Comparison of ENCODE assay signal across 20 cellular contexts in genomic region chr18:40984856-40985255, GRCh38.
DNase-seq lines count a peak whose midpoint lies in the region; ATAC-seq and TF ChIP-seq lines count a peak whose summit lies in the region.
"Had no signal": no experiment of that assay in that cellular context is flagged by ENCODE, and none has a peak within 500 bp of the region (broad histone marks: within the 10 kb centered on the region; RNA-seq: fewer than 3 reads in every experiment).

No MANE protein-coding gene starts in this region.

- no peak overlapping the region for H2AK9ac ChIP-seq in IMR-90 (replicated peaks; ENCODE audit: low read depth, low read length, poor library complexity)

- H2AFZ ChIP-seq in IMR-90 (replicated peaks; ENCODE audit: low read length, poor library complexity) = no peak overlapping the region
- no peak overlapping the region for H2AFZ ChIP-seq in mesenchymal stem cell (ENCODE audit: low read depth, low read length)

- no peak overlapping the region for H3K56ac ChIP-seq in IMR-90 (ENCODE audit: extremely low read depth, insufficient read depth, low read length)

- no TSS peak for BruUV-seq in IMR-90 (replicated peaks; lab: Mats Ljungman, UMichigan)

- H3K4me2 ChIP-seq in IMR-90 (ENCODE audit: low read depth, low read length) (no peak overlapping the region), mesenchymal stem cell (ENCODE audit: low read length, poor library complexity, severe bottlenecking) (no peak overlapping the region)

- H4K20me1 ChIP-seq in IMR-90 (ENCODE audit: insufficient read depth, low read length) = no peaks in the 10 kb centered on the region

- H2BK20ac ChIP-seq in IMR-90 (ENCODE audit: low read depth, low read length) = no peak overlapping the region

- H4K91ac ChIP-seq in IMR-90 (ENCODE audit: insufficient read depth, low read depth, low read length) (no peak overlapping the region), mesenchymal stem cell (ENCODE audit: low read length) (no peak overlapping the region)

- H2AK5ac ChIP-seq in IMR-90 (ENCODE audit: low read depth, low read length) = no peak overlapping the region
- no peak overlapping the region for H2AK5ac ChIP-seq in mesenchymal stem cell (ENCODE audit: low read length, severe bottlenecking)

- no peak overlapping the region for H3K18ac ChIP-seq in IMR-90 (ENCODE audit: low read depth, low read length)
- H3K18ac ChIP-seq in mesenchymal stem cell (ENCODE audit: low read depth in 1 of 2, low read length in 2 of 2) = no peak overlapping the region

- no peak overlapping the region for H2BK5ac ChIP-seq in IMR-90 (ENCODE audit: low read depth, low read length, poor library complexity, severe bottlenecking)
- no peak overlapping the region for H2BK5ac ChIP-seq in mesenchymal stem cell (ENCODE audit: low read depth, low read length, poor library complexity, severe bottlenecking)

- H3K27ac ChIP-seq in IMR-90 (ENCODE audit: insufficient read depth, low read length) = no peak overlapping the region
- H3K27ac ChIP-seq in epithelial cell of prostate = peak overlapping the region; percentile 29
- no peak overlapping the region for H3K27ac ChIP-seq in mesenchymal stem cell (ENCODE audit: low read length, poor library complexity, severe bottlenecking)
- H3K27ac ChIP-seq: HL-60, Peyer's patch, SJCRH30 had no signal

- H3K23ac ChIP-seq in IMR-90 (ENCODE audit: low read depth, low read length) (no peak overlapping the region), mesenchymal stem cell (ENCODE audit: low read length in 2 of 2) (no peak overlapping the region)

- in situ Hi-C loops in IMR-90 (cut with MboI; ENCODE audit: low sequenced_read_pairs) = no loop called here

- no peak overlapping the region for H2BK15ac ChIP-seq in IMR-90 (ENCODE audit: low read depth, low read length)
- no peak overlapping the region for H2BK15ac ChIP-seq in mesenchymal stem cell (ENCODE audit: low read depth, poor library complexity, severe bottlenecking)

- no peak overlapping the region for H2BK120ac ChIP-seq in IMR-90 (ENCODE audit: low read depth, low read length)
- H2BK120ac ChIP-seq in mesenchymal stem cell (ENCODE audit: low read depth, low read length) = no peak overlapping the region

- no CpG with 5 or more reads among the region's 1 CpG for WGBS in IMR-90 (ENCODE audit: extremely low coverage in 2 of 2, insufficient read length in 1 of 2), 2 experiments
- WGBS in mesenchymal stem cell = 83% methylated on average over 1 of the region's 1 CpG

- H3K4ac ChIP-seq in IMR-90 (ENCODE audit: low read depth, low read length) = no peak overlapping the region
- H3K4ac ChIP-seq in mesenchymal stem cell (ENCODE audit: low read depth in 1 of 2, low read length in 2 of 2) = no peak overlapping the region

- H3K14ac ChIP-seq in IMR-90 (replicated peaks; ENCODE audit: low read depth, low read length) = no peak overlapping the region
- no peak overlapping the region for H3K14ac ChIP-seq in mesenchymal stem cell (ENCODE audit: low read length in 2 of 2)

- no peak overlapping the region for H4K8ac ChIP-seq in IMR-90 (ENCODE audit: low read depth in 2 of 2, low read length in 2 of 2)
- no peak overlapping the region for H4K8ac ChIP-seq in mesenchymal stem cell (ENCODE audit: low read length)

- H3K9ac ChIP-seq in IMR-90 (ENCODE audit: low read depth, low read length) (no peak overlapping the region), mesenchymal stem cell (ENCODE audit: low read length) (no peak overlapping the region)

- no peak overlapping the region for H2BK12ac ChIP-seq in mesenchymal stem cell (ENCODE audit: low read length in 2 of 2)

- TF ChIP-seq CTCF in IMR-90 (conservative IDR thresholded peaks at IDR 0.05; ENCODE audit: low read depth, low read length) = no peak

- ATAC-seq in IMR-90 (ENCODE audit: low read depth) (no peak), GM21423 (IDR thresholded peaks at IDR 0.05; ENCODE audit: unreplicated experiment) (no peak), GM19328 (IDR thresholded peaks at IDR 0.05; ENCODE audit: unreplicated experiment) (no peak)

- dilution Hi-C loops in IMR-90 (cut with HindIII; ENCODE audit: low sequenced_read_pairs, unreplicated experiment) = no loop called here

- H3K4me3 ChIP-seq in IMR-90 (ENCODE audit: insufficient read depth, low read depth, low read length) = no peak overlapping the region
- no peak overlapping the region for H3K4me3 ChIP-seq in mesenchymal stem cell (ENCODE audit: insufficient read depth in 1 of 2, low read depth in 1 of 2, low read length in 2 of 2)
- H3K4me3 ChIP-seq: MG63, Peyer's patch, SJCRH30 had no signal

- TF ChIP-seq POLR2A in IMR-90 (IDR thresholded peaks at IDR 0.05; ENCODE audit: low read depth, low read length) = no peak

- H3K9me3 ChIP-seq in IMR-90 (ENCODE audit: control insufficient read depth, insufficient read depth, low read length) (no peaks in the 10 kb centered on the region), mesenchymal stem cell (ENCODE audit: control insufficient read depth, low read length) (no peaks in the 10 kb centered on the region)
- H3K9me3 ChIP-seq: BE2C, MG63, Peyer's patch, SJCRH30 had no signal

- H3K9me1 ChIP-seq in IMR-90 (ENCODE audit: insufficient read depth, low read length) = no peaks in the 10 kb centered on the region

- CTCF ChIA-PET in IMR-90 (lab: Yijun Ruan, JAX) = no interaction called here

- H3K36me3 ChIP-seq in IMR-90 (ENCODE audit: control insufficient read depth, insufficient read depth, low read length) = no peaks in the 10 kb centered on the region
- no peaks in the 10 kb centered on the region for H3K36me3 ChIP-seq in mesenchymal stem cell (ENCODE audit: control insufficient read depth in 1 of 2, insufficient read depth in 2 of 2, low read depth in 1 of 2, low read length in 2 of 2)
- H3K36me3 ChIP-seq: BE2C, MG63, Peyer's patch, SJCRH30 had no signal

- intact Hi-C loops in IMR-90 (cut with micrococcal nuclease) = no loop called here

- no peaks in the 10 kb centered on the region for H3K79me1 ChIP-seq in IMR-90 (ENCODE audit: low read depth in 1 of 2, low read length in 2 of 2)
- H3K79me1 ChIP-seq in mesenchymal stem cell (replicated peaks; ENCODE audit: low read length, poor library complexity, severe bottlenecking) = no peaks in the 10 kb centered on the region

- H4K5ac ChIP-seq in IMR-90 (ENCODE audit: low read depth, low read length) = no peak overlapping the region

- H3K4me1 ChIP-seq in IMR-90 (ENCODE audit: control insufficient read depth, insufficient read depth, low read length) (no peaks in the 10 kb centered on the region), mesenchymal stem cell (ENCODE audit: control insufficient read depth, insufficient read depth, low read depth, low read length) (no peaks in the 10 kb centered on the region)
- H3K4me1 ChIP-seq: BE2C, Peyer's patch had no signal

- H3K27me3 ChIP-seq in IMR-90 (ENCODE audit: control insufficient read depth, insufficient read depth, low read length) = no peaks in the 10 kb centered on the region
- no peaks in the 10 kb centered on the region for H3K27me3 ChIP-seq in mesenchymal stem cell (ENCODE audit: control insufficient read depth in 1 of 2, insufficient read depth in 1 of 2, low read length in 2 of 2)
- H3K27me3 ChIP-seq: BE2C, MG63, Peyer's patch, SJCRH30 had no signal

- peak; percentile 2 for DNase-seq in IMR-90
- peak; percentile 29 for DNase-seq in amniotic epithelial cell (ENCODE audit: low read depth)
- no peak for DNase-seq in epithelial cell of prostate (ENCODE audit: low read depth, low spot score)
- DNase-seq in mesenchymal stem cell = peak; percentile 29
- no peak for DNase-seq in SIG-M5 (lab: John Stamatoyannopoulos, UW)
- no peak for DNase-seq in hepatic stellate cell (ENCODE audit: low spot score)
- DNase-seq: BE2C; CD4-positive, alpha-beta memory T cell; DMS79 treated with DMSO at 0.1 percent for 48 hours; GDM1; GOT3; KG1; MG63; NCI-H1092 treated with DMSO at 0.1 percent for 48 hours; NCI-H187; Peyer's patch; SJCRH30 had no signal

- no peak for TF ChIP-seq RAD21 in IMR-90 (IDR thresholded peaks at IDR 0.05; ENCODE audit: low read length)

- POLR2A ChIA-PET in IMR-90 (lab: Charles Lee; ENCODE audit: unreplicated experiment) = interaction anchor here (0.6 kb wide), 1 partner anchor 73 kb away, joined by 3 read pairs; no protein-coding TSS in a partner anchor

TF ChIP-seq in IMR-90, 13 proteins besides CTCF, POLR2A, EP300 and RAD21:
- TF ChIP-seq BHLHE40 (IDR thresholded peaks at IDR 0.05; ENCODE audit: low read depth, low read length) = no peak
- no peak for TF ChIP-seq FOS (IDR thresholded peaks at IDR 0.05; ENCODE audit: low read depth, low read length)
- TF ChIP-seq RFX5 (IDR thresholded peaks at IDR 0.05; ENCODE audit: low read depth, low read length) = no peak
- TF ChIP-seq MXI1 (IDR thresholded peaks at IDR 0.05; ENCODE audit: borderline replicate concordance, low read depth, low read length) = no peak
- no peak for TF ChIP-seq CEBPB (IDR thresholded peaks at IDR 0.05; ENCODE audit: low read depth, low read length)
- no peak for TF ChIP-seq MAFK (IDR thresholded peaks at IDR 0.05; ENCODE audit: low read depth, low read length)
- no peak for TF ChIP-seq SMC3 (IDR thresholded peaks at IDR 0.05; ENCODE audit: low read depth, low read length)
- no peak for TF ChIP-seq ELK1 (IDR thresholded peaks at IDR 0.05; ENCODE audit: borderline replicate concordance, low read depth, low read length)
- TF ChIP-seq NFE2L2 (IDR thresholded peaks at IDR 0.05; ENCODE audit: low read depth, low read length) = no peak
- TF ChIP-seq RCOR1 (IDR thresholded peaks at IDR 0.05; ENCODE audit: insufficient replicate concordance, low read length) = no peak
- no peak for TF ChIP-seq CHD1 (IDR thresholded peaks at IDR 0.05; ENCODE audit: low read depth, low read length)
- TF ChIP-seq USF2 (IDR thresholded peaks at IDR 0.05; ENCODE audit: low read depth, low read length) = no peak
- no peak for TF ChIP-seq MAZ (IDR thresholded peaks at IDR 0.05; ENCODE audit: borderline replicate concordance, low read depth, low read length)

Comparison
In these comparisons a context has a peak if more than half of its experiments do, and no peak if none do; other contexts are left out.
1. DNase-seq: peak in IMR-90 (single experiment), amniotic epithelial cell (single experiment) and mesenchymal stem cell (single experiment); none in epithelial cell of prostate (single experiment), SIG-M5 (single experiment) and hepatic stellate cell (single experiment).